9 cellular contexts compared by ENCODE assay signal in the genomic region with DNA sequence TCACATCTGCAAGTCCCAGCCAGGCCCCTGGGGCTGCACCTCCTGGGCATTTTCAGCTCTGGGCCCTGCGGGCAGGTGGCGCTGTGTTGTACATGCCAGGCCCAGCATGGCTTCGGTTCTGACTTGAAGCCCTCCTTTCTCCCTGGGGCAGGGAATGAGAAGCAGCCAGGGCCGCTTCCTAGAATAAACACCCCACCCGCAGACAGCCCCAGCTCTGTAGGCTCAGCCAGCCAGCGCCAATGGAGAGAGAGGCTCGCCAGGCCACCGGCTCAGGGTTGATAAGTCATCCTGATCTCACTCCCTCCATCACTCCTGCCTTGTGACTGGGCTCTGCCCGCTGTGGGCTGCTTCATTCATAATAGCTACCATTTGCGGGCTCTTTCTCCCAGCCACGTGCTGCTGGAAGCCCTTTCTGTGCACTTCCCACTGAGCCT. TPM values are rescaled to one million over a fixed set of nuclear protein-coding genes. Genes with fewer than 3 reads are reported as not detected.
DNase-seq lines count a peak whose midpoint lies in the region; ATAC-seq and TF ChIP-seq lines count a peak whose summit lies in the region.
"Had no signal": no experiment of that assay in that cellular context is flagged by ENCODE, and none has a peak within 500 bp of the region (broad histone marks: within the 10 kb centered on the region; RNA-seq: fewer than 3 reads in every experiment).

No MANE protein-coding gene starts in this region.

- H4K8ac ChIP-seq in neuronal stem cell (ENCODE audit: low read depth, low read length) = no peak overlapping the region

- H3K36me3 ChIP-seq in neuronal stem cell (replicated peaks in 1 of 2; ENCODE audit: control insufficient read depth in 2 of 2, insufficient read depth in 2 of 2, low read length in 2 of 2) = no peaks in the 10 kb centered on the region

- H3K23ac ChIP-seq in neuronal stem cell (ENCODE audit: low read depth, low read length, poor library complexity) = no peak overlapping the region

- TF ChIP-seq CTCF in fibroblast of the aortic adventitia (IDR thresholded peaks at IDR 0.05; ENCODE audit: insufficient read depth, low read length) = peak; percentile 71

- H3K27ac ChIP-seq in neuronal stem cell (replicated peaks; ENCODE audit: low read length) = no peak overlapping the region

- H3K18ac ChIP-seq in neuronal stem cell (ENCODE audit: low read length) = peak overlapping the region; percentile 24

- no peak overlapping the region for H2BK12ac ChIP-seq in neuronal stem cell (ENCODE audit: low read length)

- H3K79me1 ChIP-seq in neuronal stem cell (ENCODE audit: low read depth, low read length) = no peaks in the 10 kb centered on the region

- H2BK15ac ChIP-seq in neuronal stem cell (ENCODE audit: low read length) = peak overlapping the region; percentile 54

- H4K91ac ChIP-seq in neuronal stem cell (ENCODE audit: low read depth, low read length, poor library complexity) = no peak overlapping the region

- H3K27me3 ChIP-seq in neuronal stem cell (ENCODE audit: control insufficient read depth in 3 of 3, insufficient read depth in 3 of 3, low read depth in 1 of 3, low read length in 3 of 3) = peaks cover 0 to 16% (median 0%) of the 10 kb centered on the region in 3 experiments

- ATAC-seq in GM19035 (IDR thresholded peaks at IDR 0.05; ENCODE audit: unreplicated experiment) = no peak
- no peak for ATAC-seq in GM18517 (IDR thresholded peaks at IDR 0.05; ENCODE audit: unreplicated experiment)
- ATAC-seq: stimulated activated effector memory CD8-positive, alpha-beta T cell treated with anti-CD3 and anti-CD28 coated beads, Interleukin-12 subunit alpha, Interleukin-12 subunit beta, amount 100 ng/mL, for 72 hours had no signal

- H2AFZ ChIP-seq in neuronal stem cell (ENCODE audit: low read length) = peak overlapping the region; percentile 31

- peaks cover 16 to 17% of the 10 kb centered on the region in 2 donors for H3K4me1 ChIP-seq in neuronal stem cell (ENCODE audit: control insufficient read depth in 2 of 2, insufficient read depth in 1 of 2, low read depth in 1 of 2, low read length in 2 of 2)

- H3K14ac ChIP-seq in neuronal stem cell (ENCODE audit: low read length) = no peak overlapping the region

- no peak overlapping the region for H2BK5ac ChIP-seq in neuronal stem cell (ENCODE audit: low read length)

- H2AK5ac ChIP-seq in neuronal stem cell (ENCODE audit: low read depth, low read length) = no peak overlapping the region

- no peak overlapping the region for H3K9ac ChIP-seq in neuronal stem cell (ENCODE audit: low read depth, low read length, poor library complexity)

- H3K9me3 ChIP-seq in neuronal stem cell (replicated peaks in 1 of 2; ENCODE audit: control insufficient read depth in 2 of 2, insufficient read depth in 1 of 2, low read depth in 1 of 2, low read length in 2 of 2) = peaks cover 0 to 2% of the 10 kb centered on the region in 2 donors

- H2BK120ac ChIP-seq in neuronal stem cell (ENCODE audit: low read depth, low read length) = no peak overlapping the region

- H3K4me3 ChIP-seq in fibroblast of the aortic adventitia (ENCODE audit: low read depth, low read length) (no peak overlapping the region), neuronal stem cell (ENCODE audit: low read length in 2 of 2) (no peak overlapping the region)

- no peak overlapping the region for H3K4ac ChIP-seq in neuronal stem cell (ENCODE audit: low read length)

- DNase-seq in NCI-H2081 (lab: John Stamatoyannopoulos, UW) (peak; percentile 29 to 49), NCI-H2081 treated with DMSO at 0.1 percent for 48 hours (lab: John Stamatoyannopoulos, UW) (no peak), NCI-H69 (lab: John Stamatoyannopoulos, UW) (peak; percentile 79), activated T-cell treated with anti-CD3 and anti-CD28 coated beads for 48 hours (ENCODE audit: low read depth) (peak; percentile 55), fibroblast of the aortic adventitia (ENCODE audit: low read depth) (peak; percentile 80), neuronal stem cell (ENCODE audit: low spot score) (no peak)

- no CpG with 5 or more reads among the region's 11 CpGs for WGBS in neuronal stem cell (ENCODE audit: extremely low coverage in 2 of 2, insufficient read length in 2 of 2, insufficient replicate concordance in 1 of 2), 2 donors

- H3K4me2 ChIP-seq in neuronal stem cell (ENCODE audit: insufficient read depth, low read length, poor library complexity, severe bottlenecking) = no peak overlapping the region

RNA-seq across cellular contexts. Expression of a gene that starts 6.0 kb away (rescaled TPM):
- 3.3 and 6.6 TPM in 2 replicates for total RNA-seq in fibroblast of the aortic adventitia (ENCODE audit: low replicate concordance)
- polyA plus RNA-seq in neuronal stem cell (2013, experiment 1 of 2) = 7.6 TPM
- 7.9 TPM for polyA plus RNA-seq in neuronal stem cell (2013, experiment 2 of 2)

RNA-seq across cellular contexts. Expression of a gene that starts 37.0 kb away (rescaled TPM):
- total RNA-seq in fibroblast of the aortic adventitia (ENCODE audit: low replicate concordance) = 5.5 and 10.6 TPM in 2 replicates
- polyA plus RNA-seq in neuronal stem cell (2013, experiment 1 of 2) = 18.5 TPM
- 20.5 TPM for polyA plus RNA-seq in neuronal stem cell (2013, experiment 2 of 2)

RNA-seq across cellular contexts. Expression of a gene that starts 41.3 kb away (rescaled TPM):
- total RNA-seq in fibroblast of the aortic adventitia (ENCODE audit: low replicate concordance) = 5.0 and 20.2 TPM in 2 replicates
- polyA plus RNA-seq in neuronal stem cell (2013, experiment 1 of 2) = 76.9 TPM
- polyA plus RNA-seq in neuronal stem cell (2013, experiment 2 of 2) = 74.7 TPM

Comparison
In these comparisons a context has a peak if more than half of its experiments do, and no peak if none do; other contexts are left out.
1. DNase-seq: peak in NCI-H2081 (2 of 2), NCI-H69 (single experiment), activated T-cell treated with anti-CD3 and anti-CD28 coated beads for 48 hours (single experiment) and fibroblast of the aortic adventitia (single experiment); none in NCI-H2081 treated with DMSO at 0.1 percent for 48 hours (single experiment) and neuronal stem cell (single experiment).